In genomic region chr2:121073320-121074210, GRCh38 we compare ENCODE assay signal across 18 cellular contexts.
"Had no signal": no experiment of that assay in that cellular context is flagged by ENCODE, and none has a peak within 500 bp of the region (broad histone marks: within the 10 kb centered on the region; RNA-seq: fewer than 3 reads in every experiment).

No MANE protein-coding gene starts in this region.

- DNase-seq: effector CD4-positive, alpha-beta T cell; foreskin melanocyte; hippocampal formation; kidney glomerular epithelial cell; naive thymus-derived CD4-positive, alpha-beta T cell; nephron progenitor cell; ovary; small intestine; stimulated activated CD4-positive, alpha-beta T cell treated with anti-CD3 and anti-CD28 coated beads, Interleukin-12 subunit alpha, Interleukin-12 subunit beta, amount 100 ng/mL, for 4 hours; stimulated activated naive CD4-positive, alpha-beta T cell; stomach; substantia nigra; transverse colon had no signal

- H3K36me3 Mint-ChIP-seq: naive thymus-derived CD4-positive, alpha-beta T cell had no signal

- H3K36me3 ChIP-seq: heart left ventricle, ovary, right atrium auricular region, stomach, thoracic aorta, transverse colon had no signal

- H3K9me3 ChIP-seq: heart left ventricle, ovary, right atrium auricular region, stomach, thoracic aorta, transverse colon had no signal

- H3K27ac ChIP-seq: coronary artery, heart left ventricle, ovary, right atrium auricular region, stomach, thoracic aorta, transverse colon had no signal

- H3K27me3 ChIP-seq: ovary, right atrium auricular region had no signal

- H3K4me3 ChIP-seq: coronary artery, heart left ventricle, ovary, right atrium auricular region, stomach, thoracic aorta, transverse colon had no signal

- ATAC-seq: heart left ventricle; naive thymus-derived CD4-positive, alpha-beta T cell had no signal

- FAIRE-seq: small intestine had no signal

- H3K4me3 Mint-ChIP-seq: endodermal cell; naive thymus-derived CD4-positive, alpha-beta T cell had no signal

- H3K27ac Mint-ChIP-seq: endodermal cell; naive thymus-derived CD4-positive, alpha-beta T cell; nephron progenitor cell had no signal

- H3K9me3 Mint-ChIP-seq: endodermal cell; naive thymus-derived CD4-positive, alpha-beta T cell; nephron progenitor cell had no signal
